ENCODE assay signal across 17 cellular contexts in the genomic region with DNA sequence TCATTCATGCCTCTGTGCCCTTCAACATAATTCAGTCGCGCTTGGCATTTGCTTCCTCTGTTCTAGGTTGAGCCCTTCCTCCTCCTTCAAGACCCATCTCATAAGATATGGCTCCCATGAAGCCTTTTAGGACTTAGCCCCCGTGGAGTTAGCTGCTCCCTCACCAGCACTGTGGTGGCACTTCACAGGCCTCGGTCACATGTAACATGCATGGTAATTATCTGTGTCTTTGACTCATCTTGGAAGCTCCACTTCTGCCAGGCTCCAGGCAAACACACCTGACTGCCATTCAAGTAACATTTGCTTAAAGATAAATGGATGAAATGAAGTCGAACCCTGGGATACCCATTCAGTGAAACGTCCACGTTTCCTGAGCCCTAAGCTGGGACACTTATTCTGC.
A peak's percentile ranks its signal among the peaks of the same experiment; 100 is the strongest.
DNase-seq lines count a peak whose midpoint lies in the region; ATAC-seq and TF ChIP-seq lines count a peak whose summit lies in the region.
"Had no signal": no experiment of that assay in that cellular context is flagged by ENCODE, and none has a peak within 500 bp of the region (broad histone marks: within the 10 kb centered on the region; RNA-seq: fewer than 3 reads in every experiment).

No MANE protein-coding gene starts in this region.

- no peak for TF ChIP-seq POLR2A in vagina (IDR thresholded peaks at IDR 0.05)

- ATAC-seq in GM18520 (IDR thresholded peaks at IDR 0.05; ENCODE audit: unreplicated experiment) = no peak
- ATAC-seq: CD8-positive, alpha-beta T cell; GM23338; HCT116 had no signal

- no peak for TF ChIP-seq CTCF in brain (conservative IDR thresholded peaks at IDR 0.05)
- no peak for TF ChIP-seq CTCF in coronary artery (IDR thresholded peaks at IDR 0.05)
- TF ChIP-seq CTCF in vagina (IDR thresholded peaks at IDR 0.05) = no peak

- H3K4me3 ChIP-seq in coronary artery (no peak overlapping the region), vagina (no peak overlapping the region)
- H3K4me3 ChIP-seq: BLaER1, GM23338 had no signal

- no peaks in the 10 kb centered on the region for H3K4me1 ChIP-seq in vagina
- H3K4me1 ChIP-seq: BLaER1, Caco-2 had no signal

- H3K4me1 Mint-ChIP-seq in brain = peaks cover 22% of the 10 kb centered on the region
- H3K4me1 Mint-ChIP-seq: B cell; CD4-positive, CD25-positive, alpha-beta regulatory T cell; GM23338; H9 had no signal

- H3K27ac ChIP-seq in coronary artery (no peak overlapping the region), vagina (no peak overlapping the region)
- H3K27ac ChIP-seq: BLaER1, C4-2B had no signal

- no peaks in the 10 kb centered on the region for H3K36me3 Mint-ChIP-seq in brain
- H3K36me3 Mint-ChIP-seq: CD4-positive, CD25-positive, alpha-beta regulatory T cell; CD8-positive, alpha-beta T cell had no signal

- DNase-seq in coronary artery (ENCODE audit: low spot score) = peak; percentile 11
- peak; percentile 32 for DNase-seq in islet precursor cell
- DNase-seq in vagina (ENCODE audit: extremely low spot score in 2 of 2) = peak; percentile 52 to 70
- DNase-seq in cortex of kidney (lab: John Stamatoyannopoulos, UW) = no peak
- DNase-seq: Caco-2; CD4-positive, CD25-positive, alpha-beta regulatory T cell; DMS153; DND-41 had no signal

- H3K27me3 Mint-ChIP-seq in brain = no peaks in the 10 kb centered on the region
- H3K27me3 Mint-ChIP-seq: CD4-positive, CD25-positive, alpha-beta regulatory T cell had no signal

- no peak overlapping the region for H3K4me3 Mint-ChIP-seq in brain
- H3K4me3 Mint-ChIP-seq: B cell; CD4-positive, CD25-positive, alpha-beta regulatory T cell; CD8-positive, alpha-beta T cell; GM23338; H9 had no signal

- H3K9me3 ChIP-seq in vagina = no peaks in the 10 kb centered on the region
- H3K9me3 ChIP-seq: BLaER1, Caco-2 had no signal

- H3K27ac Mint-ChIP-seq in brain = peak overlapping the region in 3 of 5 experiments; percentile 1 to 18 (median 10)
- H3K27ac Mint-ChIP-seq: B cell; CD4-positive, CD25-positive, alpha-beta regulatory T cell; CD8-positive, alpha-beta T cell; GM23338; H9 had no signal

- no peaks in the 10 kb centered on the region for H3K9me3 Mint-ChIP-seq in brain
- H3K9me3 Mint-ChIP-seq: CD8-positive, alpha-beta T cell; GM23338; H9 had no signal

- H3K27me3 ChIP-seq in vagina = no peaks in the 10 kb centered on the region
- H3K27me3 ChIP-seq: BLaER1 had no signal

- no peaks in the 10 kb centered on the region for H3K36me3 ChIP-seq in vagina
- H3K36me3 ChIP-seq: BLaER1 had no signal

- intact Hi-C loops in vagina (cut with DNase I) = no loop called here
